In genomic region chr21:15755125-15755524, GRCh38 we compare ENCODE assay signal across 1 cellular context.
TF ChIP-seq lines count a peak whose summit lies in the region.

No MANE protein-coding gene starts in this region.

TF ChIP-seq in K562, 482 proteins besides CTCF, POLR2A, EP300 and RAD21 (continued from another document):
- TF ChIP-seq NKRF (IDR thresholded peaks at IDR 0.05; ENCODE audit: borderline replicate concordance), result no peak
